Comparison of ENCODE assay signal across 9 cellular contexts in the genomic region with DNA sequence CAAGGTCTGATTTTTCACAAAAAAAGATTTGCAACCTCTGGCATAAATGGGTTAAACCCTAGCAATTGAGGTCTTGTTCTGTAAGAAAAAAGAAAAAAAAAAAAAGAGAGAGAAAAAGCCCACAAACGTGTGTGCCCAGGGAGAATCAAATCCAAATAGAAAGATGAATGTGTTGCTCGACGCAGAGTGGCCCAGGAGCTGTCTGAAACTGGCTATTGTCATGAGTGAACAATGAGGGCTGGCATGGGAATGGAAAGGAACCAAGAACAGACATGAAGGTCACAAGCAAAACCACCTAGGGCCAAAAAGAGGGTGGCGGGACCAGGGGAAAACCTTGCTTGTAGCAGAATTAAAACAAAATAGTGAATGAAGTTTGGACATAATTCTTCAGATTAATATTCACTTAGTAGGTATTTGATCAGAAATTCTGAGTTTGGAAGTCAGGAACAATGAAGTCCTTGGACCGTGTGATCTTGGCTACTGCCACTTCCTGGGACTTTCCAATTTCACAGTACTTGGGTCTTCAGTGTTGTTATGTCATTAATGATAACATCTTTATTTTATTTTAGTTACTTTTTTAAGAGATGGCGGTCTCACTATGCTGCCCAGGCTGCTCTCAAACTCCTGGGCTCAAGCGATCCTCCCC. TPM values are rescaled to one million over a fixed set of nuclear protein-coding genes. Genes with fewer than 3 reads are reported as not detected.
DNase-seq lines count a peak whose midpoint lies in the region; ATAC-seq, FAIRE-seq and TF ChIP-seq lines count a peak whose summit lies in the region.
"Had no signal": no experiment of that assay in that cellular context is flagged by ENCODE, and none has a peak within 500 bp of the region (broad histone marks: within the 10 kb centered on the region; RNA-seq: fewer than 3 reads in every experiment).

No MANE protein-coding gene starts in this region.

- H3K36me3 ChIP-seq in endothelial cell of umbilical vein (ENCODE audit: control insufficient read depth in 2 of 2, extremely low read depth in 1 of 2, insufficient read depth in 2 of 2, low read length in 2 of 2), result peaks cover 27 to 37% of the 10 kb centered on the region in 2 experiments

- H3K27ac ChIP-seq in endothelial cell of umbilical vein (ENCODE audit: insufficient read depth, low read depth, low read length), result peak overlapping the region; percentile 49
- H3K27ac ChIP-seq: prostate gland had no signal

- no TSS peak for BruUV-seq in endothelial cell of umbilical vein (replicated peaks; lab: Mats Ljungman, UMichigan)

- peaks cover 4% of the 10 kb centered on the region for H4K20me1 ChIP-seq in endothelial cell of umbilical vein (replicated peaks; ENCODE audit: control insufficient read depth, extremely low read depth, insufficient read depth, low read length)

- TF ChIP-seq POLR2A in endothelial cell of umbilical vein (IDR thresholded peaks at IDR 0.05; ENCODE audit: low read depth, low read length), result peak; percentile 48

- DNase-seq in endothelial cell of umbilical vein (ENCODE audit: low read depth, low spot score) (peak; percentile 44), renal cortical epithelial cell (ENCODE audit: low read depth) (peak; percentile 52), NCI-H1436 (lab: John Stamatoyannopoulos, UW) (no peak)

- no peaks in the 10 kb centered on the region for H3K9me1 ChIP-seq in endothelial cell of umbilical vein (replicated peaks; ENCODE audit: control insufficient read depth, extremely low read depth, insufficient read depth, low read length)

- no peak overlapping the region for H2AFZ ChIP-seq in endothelial cell of umbilical vein (ENCODE audit: low read depth, low read length)

- ATAC-seq in GM21737 (IDR thresholded peaks at IDR 0.05; ENCODE audit: unreplicated experiment) (no peak), GM21367 (IDR thresholded peaks at IDR 0.05; ENCODE audit: unreplicated experiment) (no peak), GM21619 (IDR thresholded peaks at IDR 0.05; ENCODE audit: unreplicated experiment) (no peak)

- no peaks in the 10 kb centered on the region for H3K27me3 ChIP-seq in endothelial cell of umbilical vein (ENCODE audit: control insufficient read depth in 2 of 2, insufficient read depth in 2 of 2, low read length in 2 of 2)

- H3K4me3 ChIP-seq in GM08714 (ENCODE audit: low read length) (peak overlapping the region; percentile 64), endothelial cell of umbilical vein (replicated peaks in 1 of 3; ENCODE audit: insufficient read depth in 1 of 3, low read depth in 1 of 3, low read length in 3 of 3) (peak overlapping the region in 1 of 3 experiments; percentile 83)
- H3K4me3 ChIP-seq: prostate gland had no signal

- H3K79me2 ChIP-seq in endothelial cell of umbilical vein (ENCODE audit: control insufficient read depth, insufficient read depth, low read length), result peaks cover 76% of the 10 kb centered on the region

- no peaks in the 10 kb centered on the region for H3K9me3 ChIP-seq in endothelial cell of umbilical vein (replicated peaks; ENCODE audit: control insufficient read depth, insufficient read depth, low read length)
- H3K9me3 ChIP-seq: prostate gland had no signal

- H3K9ac ChIP-seq in endothelial cell of umbilical vein (replicated peaks; ENCODE audit: extremely low read depth, insufficient read depth, low read length), result peak overlapping the region; percentile 8

- dilution Hi-C loops in endothelial cell of umbilical vein (cut with MboI; ENCODE audit: extremely low pct_ligation_motif_present, low sequenced_read_pairs), result no loop called here

- intact Hi-C loops in endothelial cell of umbilical vein (cut with micrococcal nuclease), result no loop called here

- peak; percentile 21 for FAIRE-seq in endothelial cell of umbilical vein (lab: Jason Lieb, UNC)

- peaks cover 61% of the 10 kb centered on the region for H3K4me1 ChIP-seq in endothelial cell of umbilical vein (ENCODE audit: control insufficient read depth, extremely low read depth, insufficient read depth, low read length)

- CTCF ChIA-PET in endothelial cell of umbilical vein (lab: Charles Lee), result interaction anchor here (1.9 to 2.6 kb wide), 2 partner anchors 14 to 129 kb away, joined by 17 to 71 read pairs; no protein-coding TSS in a partner anchor

- POLR2A ChIA-PET in endothelial cell of umbilical vein (lab: Charles Lee), result interaction anchor here (0.7 kb wide), 1 partner anchor 28 kb away, joined by 3 read pairs; no protein-coding TSS in a partner anchor

- no peak for TF ChIP-seq CTCF in endothelial cell of umbilical vein (IDR thresholded peaks at IDR 0.05; ENCODE audit: extremely low read depth in 1 of 2, insufficient read depth in 1 of 2, low read depth in 1 of 2, low read length in 2 of 2)

- peak overlapping the region; percentile 87 for H3K4me2 ChIP-seq in endothelial cell of umbilical vein (ENCODE audit: insufficient read depth, low read length)

TF ChIP-seq in PFSK-1, 5 proteins besides CTCF, POLR2A, EP300 and RAD21:
- TF ChIP-seq TAF1 (IDR thresholded peaks at IDR 0.05; ENCODE audit: borderline replicate concordance, insufficient read depth, low read length) (no peak), POLR2AphosphoS5 (IDR thresholded peaks at IDR 0.05; ENCODE audit: low read depth, low read length) (peak; percentile 20; the same call in 1 of the 2 replicates)

TF ChIP-seq in endothelial cell of umbilical vein, 7 proteins besides CTCF, POLR2A, EP300 and RAD21:
- TF ChIP-seq FOS (IDR thresholded peaks at IDR 0.05; ENCODE audit: borderline replicate concordance, insufficient read depth, low read length), result no peak
- no peak for TF ChIP-seq MAX (IDR thresholded peaks at IDR 0.05; ENCODE audit: insufficient read depth, insufficient read length)
- TF ChIP-seq JUN (IDR thresholded peaks at IDR 0.05; ENCODE audit: borderline replicate concordance, insufficient read depth, insufficient read length, low read depth), result no peak
- peak; percentile 46 for TF ChIP-seq POLR2AphosphoS5 (IDR thresholded peaks at IDR 0.05; ENCODE audit: insufficient read depth, low read depth, low read length)
- TF ChIP-seq GATA2 (IDR thresholded peaks at IDR 0.05; ENCODE audit: insufficient read depth, insufficient read length, low read depth, low read length), result no peak
- no peak for TF ChIP-seq EZH2 (IDR thresholded peaks at IDR 0.05; ENCODE audit: borderline replicate concordance, low read depth, low read length, severe bottlenecking)
- TF ChIP-seq MYC (IDR thresholded peaks at IDR 0.05; ENCODE audit: low read depth, low read length), result no peak

RNA-seq across cellular contexts. Expression of gene ENO1, which starts 3.1 kb away (rescaled TPM):
- 2,075 TPM for polyA plus RNA-seq in PFSK-1 (2012; ENCODE audit: insufficient read length, low read depth)
- total RNA-seq in endothelial cell of umbilical vein, result 1,530 and 1,593 TPM in 2 replicates
- 1,111 and 1,134 TPM in 2 replicates for polyA plus RNA-seq in endothelial cell of umbilical vein
- 1,324 and 1,546 TPM in 2 replicates for polyA plus RNA-seq in endothelial cell of umbilical vein (2011; cell fraction: cytosol; rRNA removed)
- polyA plus RNA-seq in endothelial cell of umbilical vein (2011; cell fraction: nucleus; rRNA removed), result 1,008 and 1,022 TPM in 2 replicates
- polyA plus RNA-seq in endothelial cell of umbilical vein (2012), result 1,225 and 1,921 TPM in 2 replicates
- polyA minus RNA-seq in endothelial cell of umbilical vein, result 1,405 and 1,507 TPM in 2 replicates
- 1,988 TPM for polyA minus RNA-seq in endothelial cell of umbilical vein (2011; cell fraction: cytosol; rRNA and poly(A)+ RNA removed)
- polyA minus RNA-seq in endothelial cell of umbilical vein (2011; cell fraction: nucleus; rRNA and poly(A)+ RNA removed), result 303 and 331 TPM in 2 replicates
- 2,797 and 3,316 TPM in 2 replicates for total RNA-seq in renal cortical epithelial cell

RNA-seq across cellular contexts. Expression of gene RERE, which starts 57.9 kb away (rescaled TPM):
- 88.7 TPM for polyA plus RNA-seq in PFSK-1 (2012; ENCODE audit: insufficient read length, low read depth)
- 110 and 113 TPM in 2 replicates for total RNA-seq in endothelial cell of umbilical vein
- polyA plus RNA-seq in endothelial cell of umbilical vein, result 14.1 and 14.8 TPM in 2 replicates
- 13.2 and 15.8 TPM in 2 replicates for polyA plus RNA-seq in endothelial cell of umbilical vein (2011; cell fraction: cytosol; rRNA removed)
- polyA plus RNA-seq in endothelial cell of umbilical vein (2011; cell fraction: nucleus; rRNA removed), result 80.7 and 124 TPM in 2 replicates
- 42.4 and 43.0 TPM in 2 replicates for polyA plus RNA-seq in endothelial cell of umbilical vein (2012)
- polyA minus RNA-seq in endothelial cell of umbilical vein, result 87.1 and 101 TPM in 2 replicates
- 26.8 TPM for polyA minus RNA-seq in endothelial cell of umbilical vein (2011; cell fraction: cytosol; rRNA and poly(A)+ RNA removed)
- polyA minus RNA-seq in endothelial cell of umbilical vein (2011; cell fraction: nucleus; rRNA and poly(A)+ RNA removed), result 162 and 195 TPM in 2 replicates
- total RNA-seq in renal cortical epithelial cell, result 8.2 and 57.8 TPM in 2 replicates
